ENCODE assay signal across 15 cellular contexts in genomic region chr6:63807056-63807455, GRCh38.
DNase-seq lines count a peak whose midpoint lies in the region; ATAC-seq, FAIRE-seq and TF ChIP-seq lines count a peak whose summit lies in the region.
"Had no signal": no experiment of that assay in that cellular context is flagged by ENCODE, and none has a peak within 500 bp of the region (broad histone marks: within the 10 kb centered on the region; RNA-seq: fewer than 3 reads in every experiment).

No MANE protein-coding gene starts in this region.

- peaks cover 29% of the 10 kb centered on the region for H3K4me1 Mint-ChIP-seq in mesothelial cell of epicardium
- H3K4me1 Mint-ChIP-seq: activated naive CD4-positive, alpha-beta T cell treated with anti-CD3 and anti-CD28 coated beads, Interleukin-2, amount 10 ng/mL, durations not matched to agents 7 days and 5 days had no signal

- H3K4me3 Mint-ChIP-seq in mesothelial cell of epicardium: no peak overlapping the region
- H3K4me3 Mint-ChIP-seq: activated naive CD4-positive, alpha-beta T cell treated with anti-CD3 and anti-CD28 coated beads, Interleukin-2, amount 10 ng/mL, durations not matched to agents 7 days and 5 days; neural crest cell; type B pancreatic cell had no signal

- CTCF ChIA-PET in A549 (lab: Yijun Ruan, JAX): no interaction called here

- H3K4me1 ChIP-seq in A549 (peaks cover 31% of the 10 kb centered on the region), gastroesophageal sphincter (peaks cover 0 to 4% (median 0%) of the 10 kb centered on the region in 3 donors)

- WGBS in A549 (ENCODE audit: missing lambda C conversion rate): 45% methylated on average over 2 of the region's 2 CpGs
- 67 to 75% methylated on average over 2 of the region's 2 CpGs for WGBS in gastroesophageal sphincter (ENCODE audit: low coverage in 1 of 2), 2 donors

- no peaks in the 10 kb centered on the region for H3K9me3 ChIP-seq in A549
- no peaks in the 10 kb centered on the region for H3K9me3 ChIP-seq in gastroesophageal sphincter

- no peaks in the 10 kb centered on the region for H3K36me3 ChIP-seq in gastroesophageal sphincter

- no peaks in the 10 kb centered on the region for H3K36me3 Mint-ChIP-seq in mesothelial cell of epicardium
- H3K36me3 Mint-ChIP-seq: activated naive CD4-positive, alpha-beta T cell treated with anti-CD3 and anti-CD28 coated beads, Interleukin-2, amount 10 ng/mL, durations not matched to agents 7 days and 5 days; type B pancreatic cell had no signal

- no peak for ATAC-seq in A549
- no peak for ATAC-seq in gastroesophageal sphincter
- no peak for ATAC-seq in HG03280 (IDR thresholded peaks at IDR 0.05; ENCODE audit: unreplicated experiment)
- ATAC-seq in HG03039 (IDR thresholded peaks at IDR 0.05; ENCODE audit: unreplicated experiment): no peak

- H3K27me3 ChIP-seq in gastroesophageal sphincter: no peaks in the 10 kb centered on the region

- TF ChIP-seq CTCF in A549 (IDR thresholded peaks at IDR 0.05) (no peak), mesothelial cell of epicardium (IDR thresholded peaks at IDR 0.05; ENCODE audit: unreplicated experiment) (no peak), gastroesophageal sphincter (IDR thresholded peaks at IDR 0.05) (no peak)

- H3K27ac Mint-ChIP-seq in mesothelial cell of epicardium: peak overlapping the region; percentile 58
- H3K27ac Mint-ChIP-seq: activated naive CD4-positive, alpha-beta T cell treated with anti-CD3 and anti-CD28 coated beads, Interleukin-2, amount 10 ng/mL, durations not matched to agents 7 days and 5 days; type B pancreatic cell had no signal

- no peak for TF ChIP-seq RAD21 in A549 (conservative IDR thresholded peaks at IDR 0.05 in 1 of 2, IDR thresholded peaks at IDR 0.05 in 1 of 2)

- TF ChIP-seq POLR2A in A549 (IDR thresholded peaks at IDR 0.05; ENCODE audit: low read length) (no peak), gastroesophageal sphincter (IDR thresholded peaks at IDR 0.05) (no peak)

- TF ChIP-seq EP300 in A549 (IDR thresholded peaks at IDR 0.05) (no peak), gastroesophageal sphincter (IDR thresholded peaks at IDR 0.05) (no peak)

- H3K27me3 Mint-ChIP-seq in mesothelial cell of epicardium (ENCODE audit: low read depth): no peaks in the 10 kb centered on the region
- H3K27me3 Mint-ChIP-seq: activated naive CD4-positive, alpha-beta T cell treated with anti-CD3 and anti-CD28 coated beads, Interleukin-2, amount 10 ng/mL, durations not matched to agents 7 days and 5 days; type B pancreatic cell had no signal

- peak overlapping the region; percentile 72 to 85 for H3K27ac ChIP-seq in A549
- no peak overlapping the region for H3K27ac ChIP-seq in gastroesophageal sphincter

- peaks cover 6% of the 10 kb centered on the region for H3K9me3 Mint-ChIP-seq in mesothelial cell of epicardium
- H3K9me3 Mint-ChIP-seq: activated naive CD4-positive, alpha-beta T cell treated with anti-CD3 and anti-CD28 coated beads, Interleukin-2, amount 10 ng/mL, durations not matched to agents 7 days and 5 days; type B pancreatic cell had no signal

- H3K4me2 ChIP-seq in A549: peak overlapping the region; percentile 77

- DNase-seq in A549 (ENCODE audit: low read depth in 1 of 2, low spot score in 1 of 2) (peak in 1 of 2 experiments; percentile 23), M059J (ENCODE audit: low read depth) (peak; percentile 25), dermis blood vessel endothelial cell (peak; percentile 13), mesothelial cell of epicardium (ENCODE audit: low spot score in 2 of 2, unreplicated experiment in 2 of 2) (no peak), NCI-H69 (lab: John Stamatoyannopoulos, UW) (no peak)
- DNase-seq: activated naive CD4-positive, alpha-beta T cell treated with anti-CD3 and anti-CD28 coated beads, Interleukin-2, amount 10 ng/mL, durations not matched to agents 7 days and 5 days; islet precursor cell; NCI-H1092; NCI-H524; stimulated activated CD4-positive, alpha-beta T cell treated with anti-CD3 and anti-CD28 coated beads, Interleukin-12 subunit alpha, Interleukin-12 subunit beta, amount 100 ng/mL, for 4 hours had no signal

- H3K4me3 ChIP-seq in A549 (no peak overlapping the region), gastroesophageal sphincter (no peak overlapping the region)

- no peak for FAIRE-seq in A549 (lab: Jason Lieb, UNC)

- POLR2A ChIA-PET in A549 (lab: Yijun Ruan, JAX): interaction anchor here (0.7 kb wide), 1 partner anchor 33 kb away, joined by 3 read pairs; no protein-coding TSS in a partner anchor

TF ChIP-seq in A549, 52 proteins besides CTCF, POLR2A, EP300 and RAD21:
- no peak for TF ChIP-seq ZFP36 (IDR thresholded peaks at IDR 0.05; ENCODE audit: borderline replicate concordance, partially characterized antibody)
- no peak for TF ChIP-seq RARB (CRISPR knock-in tag; IDR thresholded peaks at IDR 0.05)
- no peak for TF ChIP-seq CBX8 (IDR thresholded peaks at IDR 0.05)
- no peak for TF ChIP-seq EHF (CRISPR knock-in tag; IDR thresholded peaks at IDR 0.05)
- no peak for TF ChIP-seq PBX3 (IDR thresholded peaks at IDR 0.05)
- TF ChIP-seq BCL3 (IDR thresholded peaks at IDR 0.05): no peak
- TF ChIP-seq SREBF2 (IDR thresholded peaks at IDR 0.05): no peak
- TF ChIP-seq FOSL2 (IDR thresholded peaks at IDR 0.05): no peak
- TF ChIP-seq FOSL2 (CRISPR knock-in tag; IDR thresholded peaks at IDR 0.05): no peak
- no peak for TF ChIP-seq HES2 (IDR thresholded peaks at IDR 0.05)
- TF ChIP-seq FOSB (CRISPR knock-in tag; IDR thresholded peaks at IDR 0.05): no peak
- no peak for TF ChIP-seq CBX2 (IDR thresholded peaks at IDR 0.05; ENCODE audit: borderline replicate concordance, low read depth)
- no peak for TF ChIP-seq GATA3 (IDR thresholded peaks at IDR 0.05; ENCODE audit: borderline replicate concordance)
- TF ChIP-seq ELK1 (IDR thresholded peaks at IDR 0.05; ENCODE audit: low read depth, low read length): no peak
- no peak for TF ChIP-seq FOXS1 (CRISPR knock-in tag; IDR thresholded peaks at IDR 0.05)
- no peak for TF ChIP-seq RFX5 (IDR thresholded peaks at IDR 0.05)
- TF ChIP-seq HOXA7 (CRISPR knock-in tag; IDR thresholded peaks at IDR 0.05): no peak
- no peak for TF ChIP-seq CEBPB (IDR thresholded peaks at IDR 0.05)
- TF ChIP-seq HEYL (CRISPR knock-in tag; IDR thresholded peaks at IDR 0.05): no peak
- no peak for TF ChIP-seq ZNF302 (CRISPR knock-in tag; IDR thresholded peaks at IDR 0.05)
- TF ChIP-seq TFCP2L1 (CRISPR knock-in tag; IDR thresholded peaks at IDR 0.05): no peak

Comparison
In these comparisons a context has a peak if more than half of its experiments do, and no peak if none do; other contexts are left out.
1. DNase-seq: peak in M059J (single experiment) and dermis blood vessel endothelial cell (single experiment); none in mesothelial cell of epicardium (0 of 2) and NCI-H69 (single experiment).
2. H3K27ac ChIP-seq: peak in A549 (2 of 2); none in gastroesophageal sphincter (0 of 4).